21 cellular contexts compared by ENCODE assay signal in the genomic region with DNA sequence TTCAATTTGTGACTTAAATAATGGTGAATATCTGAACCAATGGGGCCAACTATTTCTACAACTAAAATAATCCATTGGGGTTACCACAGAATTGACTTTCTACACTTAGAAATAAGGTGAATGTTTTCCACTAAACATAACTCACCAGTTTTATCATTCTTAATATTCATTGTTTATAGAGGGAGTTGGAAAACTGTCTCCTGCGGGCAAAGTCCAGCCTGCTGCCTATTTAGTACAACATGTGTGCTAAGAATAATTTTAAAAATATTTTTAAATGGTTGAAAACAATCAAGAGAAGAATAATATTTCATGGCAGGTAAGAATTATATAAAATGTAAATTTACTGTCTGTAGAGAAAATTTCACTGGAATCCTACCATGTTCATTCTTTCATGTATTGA. TPM values are rescaled to one million over a fixed set of nuclear protein-coding genes. Genes with fewer than 3 reads are reported as not detected.
A peak's percentile ranks its signal among the peaks of the same experiment; 100 is the strongest.
DNase-seq lines count a peak whose midpoint lies in the region; ATAC-seq, FAIRE-seq and TF ChIP-seq lines count a peak whose summit lies in the region.
"Had no signal": no experiment of that assay in that cellular context is flagged by ENCODE, and none has a peak within 500 bp of the region (broad histone marks: within the 10 kb centered on the region; RNA-seq: fewer than 3 reads in every experiment).

No MANE protein-coding gene starts in this region.

- TF ChIP-seq CTCF in kidney (IDR thresholded peaks at IDR 0.05; ENCODE audit: borderline replicate concordance, extremely low read depth, insufficient read depth): no peak
- TF ChIP-seq CTCF in right lobe of liver (IDR thresholded peaks at IDR 0.05): no peak
- no peak for TF ChIP-seq CTCF in heart right ventricle (IDR thresholded peaks at IDR 0.05)

- DNase-seq in kidney (no peak), right lobe of liver (no peak), heart right ventricle (no peak), SW480 (ENCODE audit: low spot score) (no peak)
- DNase-seq: 8988T; ACHN; Caco-2; Calu3; CD4-positive, alpha-beta T cell; CD8-positive, alpha-beta T cell; DMS79 treated with DMSO at 0.1 percent for 48 hours; GF-D8 had no signal

- H3K4me1 ChIP-seq in kidney (ENCODE audit: control insufficient read depth in 1 of 2, insufficient read depth in 1 of 2, low read depth in 1 of 2, low read length in 2 of 2) (peaks cover 0 to 2% of the 10 kb centered on the region in 2 donors), right lobe of liver (no peaks in the 10 kb centered on the region), heart right ventricle (no peaks in the 10 kb centered on the region)
- H3K4me1 ChIP-seq: BLaER1 treated with 17β-estradiol and CSF1 and Interleukin-3, amounts not matched to agents 10 nM and 100 nM; Caco-2 had no signal

- no peak overlapping the region for H3K27ac ChIP-seq in kidney (ENCODE audit: low read depth in 2 of 2, low read length in 2 of 2)
- H3K27ac ChIP-seq in right lobe of liver: no peak overlapping the region
- H3K27ac ChIP-seq in heart right ventricle: no peak overlapping the region
- H3K27ac ChIP-seq: BLaER1 treated with 17β-estradiol and CSF1 and Interleukin-3, amounts not matched to agents 10 nM and 100 nM; C4-2B had no signal

- H3K27me3 ChIP-seq in right lobe of liver (no peaks in the 10 kb centered on the region), heart right ventricle (no peaks in the 10 kb centered on the region)
- H3K27me3 ChIP-seq: BLaER1 treated with 17β-estradiol and CSF1 and Interleukin-3, amounts not matched to agents 10 nM and 100 nM had no signal

- H3K36me3 ChIP-seq in kidney (ENCODE audit: control insufficient read depth in 1 of 2, insufficient read depth in 2 of 2, low read length in 2 of 2) (no peaks in the 10 kb centered on the region), right lobe of liver (no peaks in the 10 kb centered on the region), heart right ventricle (no peaks in the 10 kb centered on the region)
- H3K36me3 ChIP-seq: BLaER1 treated with 17β-estradiol and CSF1 and Interleukin-3, amounts not matched to agents 10 nM and 100 nM had no signal

- peak in 3 of 4 donors; percentile 24 to 53 (median 46) for ATAC-seq in right lobe of liver
- ATAC-seq in heart right ventricle: no peak
- no peak for ATAC-seq in HG02588 (IDR thresholded peaks at IDR 0.05; ENCODE audit: unreplicated experiment)
- ATAC-seq: CD8-positive, alpha-beta T cell had no signal

- H3K4me3 ChIP-seq in kidney (ENCODE audit: low read length in 2 of 2) (no peak overlapping the region), right lobe of liver (no peak overlapping the region), heart right ventricle (no peak overlapping the region)
- H3K4me3 ChIP-seq: BLaER1 treated with 17β-estradiol and CSF1 and Interleukin-3, amounts not matched to agents 10 nM and 100 nM had no signal

- H3K9me3 ChIP-seq in kidney (ENCODE audit: control insufficient read depth in 1 of 2, low read length in 2 of 2) (no peaks in the 10 kb centered on the region), right lobe of liver (no peaks in the 10 kb centered on the region), heart right ventricle (no peaks in the 10 kb centered on the region)
- H3K9me3 ChIP-seq: BLaER1 treated with 17β-estradiol and CSF1 and Interleukin-3, amounts not matched to agents 10 nM and 100 nM; Caco-2 had no signal

- FAIRE-seq in islet of Langerhans (lab: Jason Lieb, UNC) (peak; percentile 17), kidney (lab: Jason Lieb, UNC) (peak; percentile 72)
- FAIRE-seq: A204.1, D721Med, G401.6, GM12891, GM19239 had no signal

- 69% methylated on average over 1 of the region's 1 CpG for WGBS in right lobe of liver (ENCODE audit: insufficient coverage, low coverage, low lambda C conversion rate, missing lambda C conversion rate)
- 95 to 100% methylated on average over 1 of the region's 1 CpG for whole genome bisulfite sequencing in heart right ventricle, 2 donors

- intact Hi-C loops in kidney (cut with DNase I) (no loop called here), right lobe of liver (cut with DNase I) (no loop called here), heart right ventricle (cut with DNase I) (no loop called here)

- no peak overlapping the region for H3K9ac ChIP-seq in kidney (ENCODE audit: low read length in 2 of 2)
- H3K9ac ChIP-seq: BLaER1 treated with 17β-estradiol and CSF1 and Interleukin-3, amounts not matched to agents 10 nM and 100 nM had no signal

- no peak for TF ChIP-seq POLR2A in right lobe of liver (IDR thresholded peaks at IDR 0.05)

RNA-seq across cellular contexts. Expression of a gene that starts 45.2 kb away (rescaled TPM):
- total RNA-seq in kidney: 218 TPM
- polyA plus RNA-seq in kidney (ENCODE audit: insufficient read depth, low read depth, low replicate concordance): 88.8 TPM
- 100 to 1,000 TPM in 3 of 6 experiments, 10 to 100 TPM in 3; 88.4 to 119 (median 100) TPM for total RNA-seq in right lobe of liver
- total RNA-seq in heart right ventricle: 100 to 1,000 TPM; 158 to 280 (median 230) TPM
- 100 to 1,000 TPM in 1 of 2 donors, 10 to 100 TPM in 1; 66.7 to 147 TPM for polyA plus RNA-seq in heart right ventricle

Comparison
In these comparisons a context has a peak if more than half of its experiments do, and no peak if none do; other contexts are left out.
1. ATAC-seq: peak in right lobe of liver (3 of 4); none in heart right ventricle (0 of 8) and HG02588 (single experiment).